Comparison of ENCODE assay signal across 1 cellular context in genomic region chr13:27620377-27621115, GRCh38.
TF ChIP-seq lines count a peak whose summit lies in the region.

Gene LNX2 (minus strand): TSS chr13:27620529. CDS start chr13:27581703, 38,826 bp downstream.

TF ChIP-seq in HepG2, 621 proteins besides CTCF, POLR2A, EP300 and RAD21 (continued from another document and continues in another):
- TF ChIP-seq ZNF503 (CRISPR knock-in tag; IDR thresholded peaks at IDR 0.05) (0 out of 2 replicates have a peak, but pooled peaks have one; percentile 40), ZNF878 (CRISPR knock-in tag; IDR thresholded peaks at IDR 0.05) (0 out of 2 replicates have a peak, but pooled peaks have one; percentile 56), MNT (IDR thresholded peaks at IDR 0.05) (no peak), ZNF263 (CRISPR knock-in tag; IDR thresholded peaks at IDR 0.05) (peak; percentile 70), SALL1 (CRISPR knock-in tag; IDR thresholded peaks at IDR 0.05) (0 out of 2 replicates have a peak, but pooled peaks have one; percentile 52), NR2C2 (CRISPR knock-in tag; IDR thresholded peaks at IDR 0.05; ENCODE audit: borderline replicate concordance) (peak; percentile 64), ZBTB4 (CRISPR knock-in tag; IDR thresholded peaks at IDR 0.05; ENCODE audit: borderline replicate concordance) (no peak), NFKB2 (CRISPR knock-in tag; IDR thresholded peaks at IDR 0.05; ENCODE audit: borderline replicate concordance) (peak; percentile 70; the same call in 1 of the 2 replicates), HNF1B (CRISPR knock-in tag; IDR thresholded peaks at IDR 0.05) (peak; percentile 37; the same call in 1 of the 2 replicates), ELF3 (CRISPR knock-in tag; IDR thresholded peaks at IDR 0.05) (peak; percentile 38; the same call in 1 of the 2 replicates), TBX2 (CRISPR knock-in tag; IDR thresholded peaks at IDR 0.05; ENCODE audit: borderline replicate concordance) (peak; percentile 46), HDAC1 (CRISPR knock-in tag; IDR thresholded peaks at IDR 0.05) (peak; percentile 78), ZBTB7B (CRISPR knock-in tag; IDR thresholded peaks at IDR 0.05) (peak; percentile 20; the same call in 1 of the 2 replicates), ZFX (CRISPR knock-in tag; IDR thresholded peaks at IDR 0.05; ENCODE audit: low read depth) (peak; percentile 36; the same call in 1 of the 2 replicates), SOX13 (IDR thresholded peaks at IDR 0.05) (no peak), SOX13 (CRISPR knock-in tag; conservative IDR thresholded peaks at IDR 0.05 in 1 of 2, IDR thresholded peaks at IDR 0.05 in 1 of 2) (0 out of 4 replicates have a peak, but pooled peaks of 1 of the 2 experiments have one; percentile 22), ZNF460 (CRISPR knock-in tag; IDR thresholded peaks at IDR 0.05; ENCODE audit: borderline replicate concordance) (no peak), TFAP4 (IDR thresholded peaks at IDR 0.05; ENCODE audit: borderline replicate concordance, low read depth) (peak; percentile 76; the same call in 1 of the 2 replicates), HNRNPK (IDR thresholded peaks at IDR 0.05; ENCODE audit: low read depth, low read length, poor library complexity, severe bottlenecking) (peak; percentile 53), CHD2 (IDR thresholded peaks at IDR 0.05; ENCODE audit: low read depth, low read length) (peak; percentile 50), SP4 (CRISPR knock-in tag; IDR thresholded peaks at IDR 0.05) (peak; percentile 94), ZBTB3 (CRISPR knock-in tag; IDR thresholded peaks at IDR 0.05; ENCODE audit: borderline replicate concordance, low read depth) (no peak), ZNF367 (CRISPR knock-in tag; IDR thresholded peaks at IDR 0.05; ENCODE audit: borderline replicate concordance) (peak; percentile 24; the same call in 1 of the 2 replicates), FOXA1 (IDR thresholded peaks at IDR 0.05) (no peak), FOXA1 (CRISPR knock-in tag; IDR thresholded peaks at IDR 0.05) (no peak; the same call in 1 of the 2 replicates), ZNF414 (CRISPR knock-in tag; IDR thresholded peaks at IDR 0.05) (peak; percentile 17; the same call in 1 of the 2 replicates), GABPB1 (CRISPR knock-in tag; IDR thresholded peaks at IDR 0.05) (peak; percentile 82), ZMAT3 (CRISPR knock-in tag; conservative IDR thresholded peaks at IDR 0.05) (0 out of 2 replicates have a peak, but pooled peaks have one; percentile 9), ZNF335 (CRISPR knock-in tag; IDR thresholded peaks at IDR 0.05) (peak; percentile 97), XRCC5 (optimal IDR thresholded peaks at IDR 0.05; ENCODE audit: low read length) (peak; percentile 4), ZNF441 (CRISPR knock-in tag; IDR thresholded peaks at IDR 0.05; ENCODE audit: borderline replicate concordance) (peak; percentile 93), CHCHD3 (CRISPR knock-in tag; IDR thresholded peaks at IDR 0.05) (0 out of 2 replicates have a peak, but pooled peaks have one; percentile 58), HIVEP1 (CRISPR knock-in tag; IDR thresholded peaks at IDR 0.05) (0 out of 2 replicates have a peak, but pooled peaks have one; percentile 58), THAP8 (CRISPR knock-in tag; IDR thresholded peaks at IDR 0.05; ENCODE audit: borderline replicate concordance) (no peak), ZNF567 (CRISPR knock-in tag; IDR thresholded peaks at IDR 0.05; ENCODE audit: borderline replicate concordance) (peak; percentile 28; the same call in 1 of the 2 replicates), JARID2 (CRISPR knock-in tag; IDR thresholded peaks at IDR 0.05; ENCODE audit: insufficient replicate concordance) (no peak)
- TF ChIP-seq, protein P1, sequence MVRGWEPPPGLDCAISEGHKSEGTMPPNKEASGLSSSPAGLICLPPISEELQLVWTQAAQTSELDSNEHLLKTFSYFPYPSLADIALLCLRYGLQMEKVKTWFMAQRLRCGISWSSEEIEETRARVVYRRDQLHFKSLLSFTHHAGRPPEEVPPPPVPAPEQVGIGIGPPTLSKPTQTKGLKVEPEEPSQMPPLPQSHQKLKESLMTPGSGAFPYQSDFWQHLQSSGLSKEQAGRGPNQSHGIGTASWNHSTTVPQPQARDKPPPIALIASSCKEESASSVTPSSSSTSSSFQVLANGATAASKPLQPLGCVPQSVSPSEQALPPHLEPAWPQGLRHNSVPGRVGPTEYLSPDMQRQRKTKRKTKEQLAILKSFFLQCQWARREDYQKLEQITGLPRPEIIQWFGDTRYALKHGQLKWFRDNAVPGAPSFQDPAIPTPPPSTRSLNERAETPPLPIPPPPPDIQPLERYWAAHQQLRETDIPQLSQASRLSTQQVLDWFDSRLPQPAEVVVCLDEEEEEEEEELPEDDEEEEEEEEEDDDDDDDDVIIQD (CRISPR knock-in tag; IDR thresholded peaks at IDR 0.05; ENCODE audit: low read depth), result 0 out of 2 replicates have a peak, but pooled peaks have one; percentile 11
- TF ChIP-seq, protein P2, sequence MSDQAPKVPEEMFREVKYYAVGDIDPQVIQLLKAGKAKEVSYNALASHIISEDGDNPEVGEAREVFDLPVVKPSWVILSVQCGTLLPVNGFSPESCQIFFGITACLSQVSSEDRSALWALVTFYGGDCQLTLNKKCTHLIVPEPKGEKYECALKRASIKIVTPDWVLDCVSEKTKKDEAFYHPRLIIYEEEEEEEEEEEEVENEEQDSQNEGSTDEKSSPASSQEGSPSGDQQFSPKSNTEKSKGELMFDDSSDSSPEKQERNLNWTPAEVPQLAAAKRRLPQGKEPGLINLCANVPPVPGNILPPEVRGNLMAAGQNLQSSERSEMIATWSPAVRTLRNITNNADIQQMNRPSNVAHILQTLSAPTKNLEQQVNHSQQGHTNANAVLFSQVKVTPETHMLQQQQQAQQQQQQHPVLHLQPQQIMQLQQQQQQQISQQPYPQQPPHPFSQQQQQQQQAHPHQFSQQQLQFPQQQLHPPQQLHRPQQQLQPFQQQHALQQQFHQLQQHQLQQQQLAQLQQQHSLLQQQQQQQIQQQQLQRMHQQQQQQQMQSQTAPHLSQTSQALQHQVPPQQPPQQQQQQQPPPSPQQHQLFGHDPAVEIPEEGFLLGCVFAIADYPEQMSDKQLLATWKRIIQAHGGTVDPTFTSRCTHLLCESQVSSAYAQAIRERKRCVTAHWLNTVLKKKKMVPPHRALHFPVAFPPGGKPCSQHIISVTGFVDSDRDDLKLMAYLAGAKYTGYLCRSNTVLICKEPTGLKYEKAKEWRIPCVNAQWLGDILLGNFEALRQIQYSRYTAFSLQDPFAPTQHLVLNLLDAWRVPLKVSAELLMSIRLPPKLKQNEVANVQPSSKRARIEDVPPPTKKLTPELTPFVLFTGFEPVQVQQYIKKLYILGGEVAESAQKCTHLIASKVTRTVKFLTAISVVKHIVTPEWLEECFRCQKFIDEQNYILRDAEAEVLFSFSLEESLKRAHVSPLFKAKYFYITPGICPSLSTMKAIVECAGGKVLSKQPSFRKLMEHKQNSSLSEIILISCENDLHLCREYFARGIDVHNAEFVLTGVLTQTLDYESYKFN (CRISPR knock-in tag; conservative IDR thresholded peaks at IDR 0.05), result peak; percentile 35
